8 cellular contexts compared by ENCODE assay signal in genomic region chr1:185694081-185694480, GRCh38. TPM values are rescaled to one million over a fixed set of nuclear protein-coding genes. Genes with fewer than 3 reads are reported as not detected.
DNase-seq lines count a peak whose midpoint lies in the region; ATAC-seq, FAIRE-seq and TF ChIP-seq lines count a peak whose summit lies in the region.

No MANE protein-coding gene starts in this region.

- no peaks in the 10 kb centered on the region for H3K27me3 Mint-ChIP-seq in activated naive CD8-positive, alpha-beta T cell treated with anti-CD3 and anti-CD28 coated beads for 36 hours

- no peak for TF ChIP-seq POLR2A in H54 (IDR thresholded peaks at IDR 0.05; ENCODE audit: low read depth, low read length)

- ATAC-seq in GM19452 (IDR thresholded peaks at IDR 0.05; ENCODE audit: unreplicated experiment) = peak; percentile 96
- peak; percentile 95 for ATAC-seq in HG03460 (IDR thresholded peaks at IDR 0.05; ENCODE audit: unreplicated experiment)

- DNase-seq in G401 (ENCODE audit: low spot score) (peak; percentile 15), mucosa of gallbladder (ENCODE audit: low spot score) (peak; percentile 23), H54 (ENCODE audit: insufficient read length, low spot score) (no peak), NCI-H82 (lab: John Stamatoyannopoulos, UW) (no peak), DMS153 treated with DMSO at 0.1 percent for 48 hours (lab: John Stamatoyannopoulos, UW; ENCODE audit: unreplicated experiment) (no peak)
- DNase-seq in activated naive CD8-positive, alpha-beta T cell treated with anti-CD3 and anti-CD28 coated beads for 36 hours = peak; percentile 15

- peaks cover 14% of the 10 kb centered on the region for H3K4me1 Mint-ChIP-seq in activated naive CD8-positive, alpha-beta T cell treated with anti-CD3 and anti-CD28 coated beads for 36 hours

- peak overlapping the region; percentile 91 for H3K27ac Mint-ChIP-seq in activated naive CD8-positive, alpha-beta T cell treated with anti-CD3 and anti-CD28 coated beads for 36 hours

- peak overlapping the region; percentile 75 for H3K4me3 Mint-ChIP-seq in activated naive CD8-positive, alpha-beta T cell treated with anti-CD3 and anti-CD28 coated beads for 36 hours

- peaks cover 10% of the 10 kb centered on the region for H3K36me3 Mint-ChIP-seq in activated naive CD8-positive, alpha-beta T cell treated with anti-CD3 and anti-CD28 coated beads for 36 hours

- peaks cover 5% of the 10 kb centered on the region for H3K9me3 Mint-ChIP-seq in activated naive CD8-positive, alpha-beta T cell treated with anti-CD3 and anti-CD28 coated beads for 36 hours

- in situ Hi-C loops in G401 (cut with HindIII; ENCODE audit: low sequenced_read_pairs) = no loop called here

- FAIRE-seq in H54 (lab: Jason Lieb, UNC) = no peak

RNA-seq across cellular contexts. Expression of gene HMCN1, which starts 40.1 kb away (rescaled TPM):
- 14.9 and 16.2 TPM in 2 replicates for total RNA-seq in G401 (2014; rRNA removed; shearing (Covaris generic))
- total RNA-seq in activated naive CD8-positive, alpha-beta T cell treated with anti-CD3 and anti-CD28 coated beads for 36 hours = under 1 TPM; 0.02 to 0.04 TPM
- 3.7 TPM for total RNA-seq in mucosa of gallbladder

Comparison
In these comparisons a context has a peak if more than half of its experiments do, and no peak if none do; other contexts are left out.
1. DNase-seq: peak in G401 (single experiment), activated naive CD8-positive, alpha-beta T cell treated with anti-CD3 and anti-CD28 coated beads for 36 hours (single experiment) and mucosa of gallbladder (single experiment); none in H54 (single experiment), NCI-H82 (single experiment) and DMS153 treated with DMSO at 0.1 percent for 48 hours (single experiment).